In the genomic region with DNA sequence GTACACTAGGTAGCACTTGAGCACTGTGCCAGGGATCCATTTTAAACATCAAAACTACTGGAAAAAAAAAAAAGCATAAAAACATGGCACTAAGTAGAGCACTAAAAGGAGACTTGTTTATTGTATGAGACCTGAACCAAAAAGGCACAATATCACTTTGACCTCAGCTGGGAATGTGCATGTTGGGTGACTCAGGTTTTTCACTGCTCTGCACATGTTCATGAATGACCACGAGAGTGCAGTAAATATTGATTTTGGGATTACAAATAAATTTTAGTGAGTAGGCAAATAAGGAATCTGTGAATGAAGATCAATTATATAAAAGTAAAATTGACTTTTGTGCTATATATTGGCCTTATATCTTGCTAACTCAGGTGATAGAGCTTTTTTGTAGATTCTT, we compare ENCODE assay signal across 17 cellular contexts. TPM values are rescaled to one million over a fixed set of nuclear protein-coding genes. Genes with fewer than 3 reads are reported as not detected.
DNase-seq lines count a peak whose midpoint lies in the region; ATAC-seq and TF ChIP-seq lines count a peak whose summit lies in the region.
"Had no signal": no experiment of that assay in that cellular context is flagged by ENCODE, and none has a peak within 500 bp of the region (broad histone marks: within the 10 kb centered on the region; RNA-seq: fewer than 3 reads in every experiment).

No MANE protein-coding gene starts in this region.

- H3K27ac ChIP-seq in 22Rv1 = peak overlapping the region; percentile 8; the same call in 1 of the 2 replicates
- H3K27ac ChIP-seq: gastroesophageal sphincter, psoas muscle, tibial nerve had no signal

- no peak overlapping the region for H3K4me3 ChIP-seq in fibroblast of villous mesenchyme (ENCODE audit: low read depth, low read length)
- H3K4me3 ChIP-seq: gastroesophageal sphincter, psoas muscle, tibial nerve had no signal

- no peak for ATAC-seq in GM21619 (IDR thresholded peaks at IDR 0.05; ENCODE audit: unreplicated experiment)
- ATAC-seq in GM19328 (IDR thresholded peaks at IDR 0.05; ENCODE audit: unreplicated experiment) = no peak
- ATAC-seq in GM21576 (IDR thresholded peaks at IDR 0.05; ENCODE audit: unreplicated experiment) = no peak
- ATAC-seq: activated T-helper 17 cell treated with anti-CD3 and anti-CD28 coated beads, Interleukin-2, amount 50 U/mL, for 72 hours; gastroesophageal sphincter; psoas muscle had no signal

- DNase-seq in H4 (ENCODE audit: low spot score) (peak; percentile 51), OCI-M1 (lab: John Stamatoyannopoulos, UW) (peak; percentile 65), fibroblast of villous mesenchyme (ENCODE audit: low read depth) (peak; percentile 41)
- DNase-seq in stimulated activated CD8-positive, alpha-beta memory T cell treated with anti-CD3 and anti-CD28 coated beads, Interleukin-4, amount 100 ng/mL, for 48 hours = no peak
- DNase-seq: activated CD4-positive, alpha-beta T cell treated with anti-CD3 and anti-CD28 coated beads for 48 hours; DMS79 treated with DMSO at 0.1 percent for 48 hours; islet precursor cell; NCI-H1048; NCI-H524 treated with DMSO at 0.1 percent for 48 hours; psoas muscle had no signal

- TF ChIP-seq CTCF in 22Rv1 (IDR thresholded peaks at IDR 0.05) (peak; percentile 27), fibroblast of villous mesenchyme (IDR thresholded peaks at IDR 0.05; ENCODE audit: insufficient read depth, low read depth, low read length) (no peak)

RNA-seq across cellular contexts. Expression of a gene that starts 11.8 kb away (rescaled TPM):
- total RNA-seq in H4 (2014; rRNA removed; shearing (Covaris generic)) = 9.1 and 11.5 TPM in 2 replicates
- total RNA-seq in fibroblast of villous mesenchyme = 6.1 and 7.8 TPM in 2 replicates

RNA-seq across cellular contexts. Expression of a gene that starts 12.4 kb away (rescaled TPM):
- 661 and 803 TPM in 2 replicates for total RNA-seq in H4 (2014; rRNA removed; shearing (Covaris generic))
- 465 and 522 TPM in 2 replicates for total RNA-seq in fibroblast of villous mesenchyme
